8 cellular contexts compared by ENCODE assay signal in genomic region chr19:41427647-41428480, GRCh38. TPM values are rescaled to one million over a fixed set of nuclear protein-coding genes. Genes with fewer than 3 reads are reported as not detected.
DNase-seq lines count a peak whose midpoint lies in the region; ATAC-seq and TF ChIP-seq lines count a peak whose summit lies in the region.

No MANE protein-coding gene starts in this region.

- peak overlapping the region; percentile 27 for H3K27ac Mint-ChIP-seq in neural crest cell (ENCODE audit: unreplicated experiment)

- H3K36me3 Mint-ChIP-seq in neural crest cell (ENCODE audit: low read depth) = peaks cover 3% of the 10 kb centered on the region

- H3K27ac ChIP-seq in KOPT-K1 (ENCODE audit: low read depth, low read length, poor library complexity, severe bottlenecking) = peak overlapping the region; percentile 57
- H3K27ac ChIP-seq in esophagus (ENCODE audit: low read depth in 2 of 2, low read length in 1 of 2) = peak overlapping the region; percentile 86 to 97

- H3K4me3 ChIP-seq in BE2C (ENCODE audit: low read depth, low read length) = peak overlapping the region; percentile 61
- H3K4me3 ChIP-seq in esophagus (ENCODE audit: low read depth in 1 of 2, low read length in 2 of 2) = peak overlapping the region; percentile 59 to 76

- H3K9me3 Mint-ChIP-seq in neural crest cell = no peaks in the 10 kb centered on the region

- H3K4me1 Mint-ChIP-seq in neural crest cell = peaks cover 5% of the 10 kb centered on the region

- H3K9me3 ChIP-seq in BE2C (no peaks in the 10 kb centered on the region), KOPT-K1 (ENCODE audit: insufficient read depth, low read length, poor library complexity, severe bottlenecking) (no peaks in the 10 kb centered on the region), esophagus (ENCODE audit: control insufficient read depth in 2 of 2, insufficient read depth in 1 of 2, low read depth in 1 of 2, low read length in 1 of 2) (no peaks in the 10 kb centered on the region)

- H3K36me3 ChIP-seq in BE2C (peaks cover 25% of the 10 kb centered on the region), KOPT-K1 (ENCODE audit: insufficient read depth, low read length) (peaks cover 44% of the 10 kb centered on the region), esophagus (ENCODE audit: control insufficient read depth in 2 of 2, insufficient read depth in 2 of 2, low read length in 1 of 2) (peaks cover 12 to 49% of the 10 kb centered on the region in 2 donors)

- H3K4me3 Mint-ChIP-seq in neural crest cell = no peak overlapping the region

- H3K4me1 ChIP-seq in BE2C (peaks cover 6% of the 10 kb centered on the region; the same call in 1 of the 2 replicates), esophagus (ENCODE audit: control insufficient read depth in 2 of 2, insufficient read depth in 2 of 2, low read length in 1 of 2) (peaks cover 2 to 23% of the 10 kb centered on the region in 2 donors)

- DNase-seq in BE2C (peak; percentile 66), neural crest cell (ENCODE audit: low read depth, low spot score) (no peak), germinal center (ENCODE audit: low spot score) (no peak)
- peak; percentile 32 for DNase-seq in activated CD8-positive, alpha-beta memory T cell treated with anti-CD3 and anti-CD28 coated beads, Interleukin-2, amount 50 U/mL, for 4 hours

- H3K27me3 ChIP-seq in BE2C = no peaks in the 10 kb centered on the region
- no peaks in the 10 kb centered on the region for H3K27me3 ChIP-seq in esophagus (ENCODE audit: control insufficient read depth in 1 of 2, insufficient read depth in 2 of 2, low read length in 2 of 2)

- ATAC-seq in GM21619 (IDR thresholded peaks at IDR 0.05; ENCODE audit: unreplicated experiment) (no peak), HG03159 (IDR thresholded peaks at IDR 0.05; ENCODE audit: unreplicated experiment) (no peak)

- no peaks in the 10 kb centered on the region for H3K27me3 Mint-ChIP-seq in neural crest cell (ENCODE audit: low read depth)

- 6 to 12% methylated on average over 23 of the region's 23 CpGs for WGBS in esophagus, 2 donors

- TF ChIP-seq CTCF in BE2C (IDR thresholded peaks at IDR 0.05; ENCODE audit: low read depth, low read length) (no peak), neural crest cell (conservative IDR thresholded peaks at IDR 0.05) (no peak)

RNA-seq across cellular contexts. Expression of gene B3GNT8, which starts 0.7 kb away (rescaled TPM):
- polyA plus RNA-seq in BE2C (2012; ENCODE audit: insufficient read depth, insufficient read length, low read depth) = 14.8 TPM
- 10 to 100 TPM; 42.9 to 68.8 TPM for polyA plus RNA-seq in esophagus
- 0.86 TPM in 2 replicates for total RNA-seq in neural crest cell

RNA-seq across cellular contexts. Expression of gene DMAC2, which starts 11.8 kb away (rescaled TPM):
- polyA plus RNA-seq in BE2C (2012; ENCODE audit: insufficient read depth, insufficient read length, low read depth) = 144 TPM
- polyA plus RNA-seq in esophagus = 10 to 100 TPM; 22.6 to 38.9 TPM
- 62.2 and 63.1 TPM in 2 replicates for total RNA-seq in neural crest cell

RNA-seq across cellular contexts. Expression of gene ERICH4, which starts 15.1 kb away (rescaled TPM):
- polyA plus RNA-seq in BE2C (2012; ENCODE audit: insufficient read depth, insufficient read length, low read depth) = 0.46 TPM
- not detected for polyA plus RNA-seq in esophagus
- total RNA-seq in neural crest cell = not detected in 2 replicates

RNA-seq across cellular contexts. Expression of gene BCKDHA, which starts 30.2 kb away (rescaled TPM):
- 274 TPM for polyA plus RNA-seq in BE2C (2012; ENCODE audit: insufficient read depth, insufficient read length, low read depth)
- polyA plus RNA-seq in esophagus = 10 to 100 TPM; 37.0 to 61.8 TPM
- 6.8 and 10.3 TPM in 2 replicates for total RNA-seq in neural crest cell

RNA-seq across cellular contexts. Expression of gene EXOSC5, which starts 30.7 kb away (rescaled TPM):
- polyA plus RNA-seq in BE2C (2012; ENCODE audit: insufficient read depth, insufficient read length, low read depth) = 398 TPM
- 10 to 100 TPM; 26.3 to 31.9 TPM for polyA plus RNA-seq in esophagus
- total RNA-seq in neural crest cell = 16.8 and 20.3 TPM in 2 replicates

Comparison
In these comparisons a context has a peak if more than half of its experiments do, and no peak if none do; other contexts are left out.
1. DNase-seq: peak in BE2C (single experiment) and activated CD8-positive, alpha-beta memory T cell treated with anti-CD3 and anti-CD28 coated beads, Interleukin-2, amount 50 U/mL, for 4 hours (single experiment); none in neural crest cell (single experiment) and germinal center (single experiment).